8 cellular contexts compared by ENCODE assay signal in the genomic region with DNA sequence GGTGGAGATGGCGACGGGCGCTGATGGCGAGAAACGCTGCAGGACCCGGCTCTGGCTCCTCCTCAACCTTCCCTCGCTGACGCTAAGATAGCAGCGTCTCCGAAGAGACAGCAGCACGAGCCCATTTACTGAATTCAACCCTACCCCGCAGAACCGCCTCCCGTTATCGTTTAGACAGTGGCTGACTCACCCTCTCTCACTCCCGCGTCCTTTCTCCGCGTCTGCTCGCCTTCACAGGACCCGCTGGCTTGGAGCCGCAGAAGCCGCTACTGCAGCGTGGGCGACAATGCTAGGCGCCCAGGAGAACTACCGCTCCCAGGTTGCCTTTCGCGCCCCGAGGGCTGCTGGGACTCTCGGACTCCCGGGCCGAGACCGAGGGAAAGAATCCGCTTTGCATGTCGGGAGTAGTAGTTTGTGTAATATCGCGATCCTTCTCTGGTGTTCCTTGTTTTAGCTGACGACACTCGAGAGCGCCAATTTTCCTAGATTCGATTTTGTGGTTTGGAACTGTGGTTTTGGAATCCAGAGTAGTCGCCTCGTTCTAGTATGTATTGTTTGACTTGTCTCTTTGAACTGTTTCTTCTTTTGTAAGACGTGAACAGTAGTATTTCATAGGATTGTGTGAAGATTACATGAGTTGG.
DNase-seq lines count a peak whose midpoint lies in the region; ATAC-seq, FAIRE-seq and TF ChIP-seq lines count a peak whose summit lies in the region.

A gene with protein sequence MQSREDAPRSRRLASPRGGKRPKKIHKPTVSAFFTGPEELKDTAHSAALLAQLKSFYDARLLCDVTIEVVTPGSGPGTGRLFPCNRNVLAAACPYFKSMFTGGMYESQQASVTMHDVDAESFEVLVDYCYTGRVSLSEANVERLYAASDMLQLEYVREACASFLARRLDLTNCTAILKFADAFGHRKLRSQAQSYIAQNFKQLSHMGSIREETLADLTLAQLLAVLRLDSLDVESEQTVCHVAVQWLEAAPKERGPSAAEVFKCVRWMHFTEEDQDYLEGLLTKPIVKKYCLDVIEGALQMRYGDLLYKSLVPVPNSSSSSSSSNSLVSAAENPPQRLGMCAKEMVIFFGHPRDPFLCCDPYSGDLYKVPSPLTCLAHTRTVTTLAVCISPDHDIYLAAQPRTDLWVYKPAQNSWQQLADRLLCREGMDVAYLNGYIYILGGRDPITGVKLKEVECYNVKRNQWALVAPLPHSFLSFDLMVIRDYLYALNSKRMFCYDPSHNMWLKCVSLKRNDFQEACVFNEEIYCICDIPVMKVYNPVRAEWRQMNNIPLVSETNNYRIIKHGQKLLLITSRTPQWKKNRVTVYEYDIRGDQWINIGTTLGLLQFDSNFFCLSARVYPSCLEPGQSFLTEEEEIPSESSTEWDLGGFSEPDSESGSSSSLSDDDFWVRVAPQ (minus strand): TSS at position 291 of the 641 bp plus-strand sequence. CDS start 291 bp downstream, outside the sequence.

- H3K79me2 ChIP-seq in MM.1S (ENCODE audit: low read length) = no peaks in the 10 kb centered on the region

- peaks cover 21% of the 10 kb centered on the region for H3K36me3 Mint-ChIP-seq in nephron (ENCODE audit: low read depth)

- peak within 1 kb of the TSS; percentile 86 for H2AFZ ChIP-seq in MM.1S (ENCODE audit: low read length)

- H3K9ac ChIP-seq in MM.1S (ENCODE audit: low read length) = peak within 1 kb of the TSS; percentile 62; the same call in 1 of the 2 replicates

- FAIRE-seq in G401.6 (lab: Jason Lieb, UNC) = peak; percentile 98

- H3K9me3 ChIP-seq in MM.1S (replicated peaks; ENCODE audit: insufficient read depth, low read length) = no peaks in the 10 kb centered on the region

- no peaks in the 10 kb centered on the region for H3K27me3 ChIP-seq in MM.1S (replicated peaks; ENCODE audit: insufficient read depth, low read length)

- no peaks in the 10 kb centered on the region for H3K4me1 ChIP-seq in MM.1S (ENCODE audit: low read length)

- no peaks in the 10 kb centered on the region for H3K36me3 ChIP-seq in MM.1S (replicated peaks; ENCODE audit: insufficient read depth, low read length)

- H3K27me3 Mint-ChIP-seq in nephron (ENCODE audit: low read depth) = no peaks in the 10 kb centered on the region

- DNase-seq in HCEC 1CT = peak; percentile 100
- peak; percentile 90 for DNase-seq in MM.1S
- peak; percentile 93 for DNase-seq in SHP77 treated with DMSO at 0.1 percent for 48 hours (lab: John Stamatoyannopoulos, UW)
- peak; percentile 86 for DNase-seq in activated gamma-delta T cell treated with Interleukin-2 at 50 U/mL for 16 hours
- DNase-seq in fibroblast of the conjunctiva (ENCODE audit: low read depth) = peak; percentile 97
- peak; percentile 95 for DNase-seq in stimulated activated naive CD8-positive, alpha-beta T cell treated with anti-CD3 and anti-CD28 coated beads, Interleukin-15, Interleukin-2, amounts not matched to agents 100 U/mL and 50 U/mL, for 24 hours

- peak within 1 kb of the TSS; percentile 91 to 98 (median 94) for H3K27ac Mint-ChIP-seq in nephron

- H3K4me3 Mint-ChIP-seq in nephron = peak within 1 kb of the TSS; percentile 95 to 100 (median 99)

- H4K20me1 ChIP-seq in MM.1S (ENCODE audit: insufficient read depth, low read length) = no peaks in the 10 kb centered on the region

- no peak within 1 kb of the TSS for H3K27ac ChIP-seq in MM.1S (ENCODE audit: low read length)

- peak within 1 kb of the TSS; percentile 78 for H3K4me3 ChIP-seq in MM.1S (ENCODE audit: low read length)

- peaks cover 2% of the 10 kb centered on the region for H3K9me3 Mint-ChIP-seq in nephron

- H3K4me2 ChIP-seq in MM.1S (ENCODE audit: low read depth, low read length) = peak within 1 kb of the TSS; percentile 47

- ATAC-seq in stimulated activated naive CD8-positive, alpha-beta T cell treated with anti-CD3 and anti-CD28 coated beads, Interleukin-15, Interleukin-2, amounts not matched to agents 100 U/mL and 50 U/mL, for 24 hours = peak; percentile 94

- H3F3A ChIP-seq in MM.1S (ENCODE audit: insufficient read depth, low read length) = no peaks in the 10 kb centered on the region

- TF ChIP-seq CTCF in MM.1S (IDR thresholded peaks at IDR 0.05; ENCODE audit: low read length) (no peak), nephron (IDR thresholded peaks at IDR 0.05; ENCODE audit: unreplicated experiment in 3 of 3) (no peak)

- peaks cover 39% of the 10 kb centered on the region for H3K4me1 Mint-ChIP-seq in nephron

- no peaks in the 10 kb centered on the region for H3K9me2 ChIP-seq in MM.1S (replicated peaks; ENCODE audit: insufficient read depth, low read length)
